Comparison of ENCODE assay signal across 1 cellular context in the genomic region with DNA sequence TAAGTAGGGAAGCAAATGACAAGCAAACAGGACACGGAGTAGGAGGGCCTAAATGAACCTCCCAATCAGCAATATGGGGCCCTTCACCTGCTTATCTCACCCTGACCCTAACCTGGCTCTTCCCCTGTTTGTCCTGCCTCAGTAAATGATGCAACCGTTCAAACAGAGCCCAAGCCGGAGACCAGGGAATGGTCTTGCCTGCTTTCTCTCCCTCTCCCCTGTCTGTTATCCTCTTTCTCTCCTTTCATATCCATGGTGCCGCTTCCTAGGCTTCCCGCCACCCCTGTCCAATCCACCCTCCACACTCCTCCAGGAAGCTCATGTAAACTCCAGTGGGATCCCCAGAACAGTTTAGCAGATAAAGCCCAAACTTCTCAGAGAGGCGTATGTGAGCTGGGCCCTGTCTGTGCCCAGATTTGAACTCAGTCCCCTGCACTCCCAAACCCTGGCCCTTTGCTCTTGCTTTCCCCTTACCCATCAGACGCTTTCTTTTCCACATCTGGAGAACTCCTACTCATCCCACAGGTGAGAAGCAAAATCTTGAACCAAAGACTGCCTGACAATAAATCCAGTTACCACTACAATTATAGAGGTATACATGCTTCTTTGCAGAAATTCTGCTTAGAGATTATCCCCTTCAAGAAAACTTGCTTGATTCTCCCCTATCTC.
TF ChIP-seq lines count a peak whose summit lies in the region.

No MANE protein-coding gene starts in this region.

TF ChIP-seq in K562, 482 proteins besides CTCF, POLR2A, EP300 and RAD21 (continued from another document and continues in another):
- TF ChIP-seq, protein P1, sequence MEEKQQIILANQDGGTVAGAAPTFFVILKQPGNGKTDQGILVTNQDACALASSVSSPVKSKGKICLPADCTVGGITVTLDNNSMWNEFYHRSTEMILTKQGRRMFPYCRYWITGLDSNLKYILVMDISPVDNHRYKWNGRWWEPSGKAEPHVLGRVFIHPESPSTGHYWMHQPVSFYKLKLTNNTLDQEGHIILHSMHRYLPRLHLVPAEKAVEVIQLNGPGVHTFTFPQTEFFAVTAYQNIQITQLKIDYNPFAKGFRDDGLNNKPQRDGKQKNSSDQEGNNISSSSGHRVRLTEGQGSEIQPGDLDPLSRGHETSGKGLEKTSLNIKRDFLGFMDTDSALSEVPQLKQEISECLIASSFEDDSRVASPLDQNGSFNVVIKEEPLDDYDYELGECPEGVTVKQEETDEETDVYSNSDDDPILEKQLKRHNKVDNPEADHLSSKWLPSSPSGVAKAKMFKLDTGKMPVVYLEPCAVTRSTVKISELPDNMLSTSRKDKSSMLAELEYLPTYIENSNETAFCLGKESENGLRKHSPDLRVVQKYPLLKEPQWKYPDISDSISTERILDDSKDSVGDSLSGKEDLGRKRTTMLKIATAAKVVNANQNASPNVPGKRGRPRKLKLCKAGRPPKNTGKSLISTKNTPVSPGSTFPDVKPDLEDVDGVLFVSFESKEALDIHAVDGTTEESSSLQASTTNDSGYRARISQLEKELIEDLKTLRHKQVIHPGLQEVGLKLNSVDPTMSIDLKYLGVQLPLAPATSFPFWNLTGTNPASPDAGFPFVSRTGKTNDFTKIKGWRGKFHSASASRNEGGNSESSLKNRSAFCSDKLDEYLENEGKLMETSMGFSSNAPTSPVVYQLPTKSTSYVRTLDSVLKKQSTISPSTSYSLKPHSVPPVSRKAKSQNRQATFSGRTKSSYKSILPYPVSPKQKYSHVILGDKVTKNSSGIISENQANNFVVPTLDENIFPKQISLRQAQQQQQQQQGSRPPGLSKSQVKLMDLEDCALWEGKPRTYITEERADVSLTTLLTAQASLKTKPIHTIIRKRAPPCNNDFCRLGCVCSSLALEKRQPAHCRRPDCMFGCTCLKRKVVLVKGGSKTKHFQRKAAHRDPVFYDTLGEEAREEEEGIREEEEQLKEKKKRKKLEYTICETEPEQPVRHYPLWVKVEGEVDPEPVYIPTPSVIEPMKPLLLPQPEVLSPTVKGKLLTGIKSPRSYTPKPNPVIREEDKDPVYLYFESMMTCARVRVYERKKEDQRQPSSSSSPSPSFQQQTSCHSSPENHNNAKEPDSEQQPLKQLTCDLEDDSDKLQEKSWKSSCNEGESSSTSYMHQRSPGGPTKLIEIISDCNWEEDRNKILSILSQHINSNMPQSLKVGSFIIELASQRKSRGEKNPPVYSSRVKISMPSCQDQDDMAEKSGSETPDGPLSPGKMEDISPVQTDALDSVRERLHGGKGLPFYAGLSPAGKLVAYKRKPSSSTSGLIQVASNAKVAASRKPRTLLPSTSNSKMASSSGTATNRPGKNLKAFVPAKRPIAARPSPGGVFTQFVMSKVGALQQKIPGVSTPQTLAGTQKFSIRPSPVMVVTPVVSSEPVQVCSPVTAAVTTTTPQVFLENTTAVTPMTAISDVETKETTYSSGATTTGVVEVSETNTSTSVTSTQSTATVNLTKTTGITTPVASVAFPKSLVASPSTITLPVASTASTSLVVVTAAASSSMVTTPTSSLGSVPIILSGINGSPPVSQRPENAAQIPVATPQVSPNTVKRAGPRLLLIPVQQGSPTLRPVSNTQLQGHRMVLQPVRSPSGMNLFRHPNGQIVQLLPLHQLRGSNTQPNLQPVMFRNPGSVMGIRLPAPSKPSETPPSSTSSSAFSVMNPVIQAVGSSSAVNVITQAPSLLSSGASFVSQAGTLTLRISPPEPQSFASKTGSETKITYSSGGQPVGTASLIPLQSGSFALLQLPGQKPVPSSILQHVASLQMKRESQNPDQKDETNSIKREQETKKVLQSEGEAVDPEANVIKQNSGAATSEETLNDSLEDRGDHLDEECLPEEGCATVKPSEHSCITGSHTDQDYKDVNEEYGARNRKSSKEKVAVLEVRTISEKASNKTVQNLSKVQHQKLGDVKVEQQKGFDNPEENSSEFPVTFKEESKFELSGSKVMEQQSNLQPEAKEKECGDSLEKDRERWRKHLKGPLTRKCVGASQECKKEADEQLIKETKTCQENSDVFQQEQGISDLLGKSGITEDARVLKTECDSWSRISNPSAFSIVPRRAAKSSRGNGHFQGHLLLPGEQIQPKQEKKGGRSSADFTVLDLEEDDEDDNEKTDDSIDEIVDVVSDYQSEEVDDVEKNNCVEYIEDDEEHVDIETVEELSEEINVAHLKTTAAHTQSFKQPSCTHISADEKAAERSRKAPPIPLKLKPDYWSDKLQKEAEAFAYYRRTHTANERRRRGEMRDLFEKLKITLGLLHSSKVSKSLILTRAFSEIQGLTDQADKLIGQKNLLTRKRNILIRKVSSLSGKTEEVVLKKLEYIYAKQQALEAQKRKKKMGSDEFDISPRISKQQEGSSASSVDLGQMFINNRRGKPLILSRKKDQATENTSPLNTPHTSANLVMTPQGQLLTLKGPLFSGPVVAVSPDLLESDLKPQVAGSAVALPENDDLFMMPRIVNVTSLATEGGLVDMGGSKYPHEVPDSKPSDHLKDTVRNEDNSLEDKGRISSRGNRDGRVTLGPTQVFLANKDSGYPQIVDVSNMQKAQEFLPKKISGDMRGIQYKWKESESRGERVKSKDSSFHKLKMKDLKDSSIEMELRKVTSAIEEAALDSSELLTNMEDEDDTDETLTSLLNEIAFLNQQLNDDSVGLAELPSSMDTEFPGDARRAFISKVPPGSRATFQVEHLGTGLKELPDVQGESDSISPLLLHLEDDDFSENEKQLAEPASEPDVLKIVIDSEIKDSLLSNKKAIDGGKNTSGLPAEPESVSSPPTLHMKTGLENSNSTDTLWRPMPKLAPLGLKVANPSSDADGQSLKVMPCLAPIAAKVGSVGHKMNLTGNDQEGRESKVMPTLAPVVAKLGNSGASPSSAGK (IDR thresholded peaks at IDR 0.05) = peak; percentile 30
- TF ChIP-seq NCOA2 (IDR thresholded peaks at IDR 0.05; ENCODE audit: partially characterized antibody in 2 of 2) (no peak), RB1 (IDR thresholded peaks at IDR 0.05; ENCODE audit: low read depth) (no peak), WHSC1 (IDR thresholded peaks at IDR 0.05; ENCODE audit: low read length) (no peak), HOXB6 (CRISPR knock-in tag; IDR thresholded peaks at IDR 0.05; ENCODE audit: borderline replicate concordance) (no peak), SIN3B (IDR thresholded peaks at IDR 0.05; ENCODE audit: low read depth) (no peak), CREB1 (IDR thresholded peaks at IDR 0.05) (no peak), CREB1 (CRISPR knock-in tag; IDR thresholded peaks at IDR 0.05) (no peak), EWSR1 (IDR thresholded peaks at IDR 0.05; ENCODE audit: borderline replicate concordance, low read depth, partially characterized antibody) (no peak), ZNF551 (CRISPR knock-in tag; IDR thresholded peaks at IDR 0.05) (no peak), JUN (IDR thresholded peaks at IDR 0.05; ENCODE audit: borderline replicate concordance, low read depth, low read length) (peak; percentile 46; the same call in 1 of the 2 replicates), JUN (CRISPR knock-in tag; IDR thresholded peaks at IDR 0.05; ENCODE audit: borderline replicate concordance) (no peak), ZNF57 (CRISPR knock-in tag; IDR thresholded peaks at IDR 0.05) (no peak), ZSCAN29 (IDR thresholded peaks at IDR 0.05) (no peak), RBM15 (IDR thresholded peaks at IDR 0.05; ENCODE audit: insufficient read depth, low read length) (no peak), FOXJ3 (CRISPR knock-in tag; IDR thresholded peaks at IDR 0.05) (no peak), IFI16 (CRISPR knock-in tag; IDR thresholded peaks at IDR 0.05) (no peak), ESRRB (CRISPR knock-in tag; IDR thresholded peaks at IDR 0.05; ENCODE audit: borderline replicate concordance) (no peak), KDM5B (IDR thresholded peaks at IDR 0.05; ENCODE audit: insufficient replicate concordance, low read depth, low read length) (no peak), CBX2 (IDR thresholded peaks at IDR 0.05; ENCODE audit: insufficient read depth, low read length, poor library complexity, severe bottlenecking) (no peak), TCF7 (IDR thresholded peaks at IDR 0.05; ENCODE audit: borderline replicate concordance) (no peak), ZKSCAN8 (CRISPR knock-in tag; IDR thresholded peaks at IDR 0.05) (no peak), FOS (IDR thresholded peaks at IDR 0.05; ENCODE audit: extremely low read depth, insufficient read length) (no peak), TAF1 (IDR thresholded peaks at IDR 0.05; ENCODE audit: control insufficient read depth, extremely low read depth, insufficient read depth, low read length, severe bottlenecking) (no peak), PML (IDR thresholded peaks at IDR 0.05; ENCODE audit: low read length) (no peak), BACH1 (tag; IDR thresholded peaks at IDR 0.05) (0 out of 2 replicates have a peak, but pooled peaks have one; percentile 27), ZNF589 (CRISPR knock-in tag; IDR thresholded peaks at IDR 0.05; ENCODE audit: low read depth) (no peak), HCFC1 (IDR thresholded peaks at IDR 0.05; ENCODE audit: low read depth, low read length) (no peak), ZNF253 (CRISPR knock-in tag; conservative IDR thresholded peaks at IDR 0.05) (no peak), SMAD2 (IDR thresholded peaks at IDR 0.05; ENCODE audit: low read depth, low read length) (no peak), ELF4 (CRISPR knock-in tag; IDR thresholded peaks at IDR 0.05) (no peak), ZNF79 (CRISPR knock-in tag; IDR thresholded peaks at IDR 0.05; ENCODE audit: low read depth) (no peak), ETV6 (IDR thresholded peaks at IDR 0.05; ENCODE audit: borderline replicate concordance in 1 of 2, low read depth in 2 of 2, low read length in 1 of 2) (no peak), ETV6 (CRISPR knock-in tag; IDR thresholded peaks at IDR 0.05; ENCODE audit: borderline replicate concordance) (no peak), ZNF583 (CRISPR knock-in tag; IDR thresholded peaks at IDR 0.05) (no peak; the same call in 1 of the 2 replicates), ZNF444 (CRISPR knock-in tag; IDR thresholded peaks at IDR 0.05) (no peak), MYC (IDR thresholded peaks at IDR 0.05; ENCODE audit: low read depth, low read length) (peak; percentile 53; the same call in 1 of the 2 replicates), MYC (CRISPR knock-in tag; IDR thresholded peaks at IDR 0.05; ENCODE audit: borderline replicate concordance, low read depth) (no peak)
- TF ChIP-seq, protein P2, sequence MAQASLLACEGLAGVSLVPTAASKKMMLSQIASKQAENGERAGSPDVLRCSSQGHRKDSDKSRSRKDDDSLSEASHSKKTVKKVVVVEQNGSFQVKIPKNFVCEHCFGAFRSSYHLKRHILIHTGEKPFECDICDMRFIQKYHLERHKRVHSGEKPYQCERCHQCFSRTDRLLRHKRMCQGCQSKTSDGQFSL (CRISPR knock-in tag; IDR thresholded peaks at IDR 0.05) = no peak
- TF ChIP-seq, protein P2 (tag; IDR thresholded peaks at IDR 0.05) = no peak
- TF ChIP-seq, protein P3, sequence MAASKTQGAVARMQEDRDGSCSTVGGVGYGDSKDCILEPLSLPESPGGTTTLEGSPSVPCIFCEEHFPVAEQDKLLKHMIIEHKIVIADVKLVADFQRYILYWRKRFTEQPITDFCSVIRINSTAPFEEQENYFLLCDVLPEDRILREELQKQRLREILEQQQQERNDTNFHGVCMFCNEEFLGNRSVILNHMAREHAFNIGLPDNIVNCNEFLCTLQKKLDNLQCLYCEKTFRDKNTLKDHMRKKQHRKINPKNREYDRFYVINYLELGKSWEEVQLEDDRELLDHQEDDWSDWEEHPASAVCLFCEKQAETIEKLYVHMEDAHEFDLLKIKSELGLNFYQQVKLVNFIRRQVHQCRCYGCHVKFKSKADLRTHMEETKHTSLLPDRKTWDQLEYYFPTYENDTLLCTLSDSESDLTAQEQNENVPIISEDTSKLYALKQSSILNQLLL (CRISPR knock-in tag; IDR thresholded peaks at IDR 0.05; ENCODE audit: borderline replicate concordance) = no peak
- TF ChIP-seq, protein P4, sequence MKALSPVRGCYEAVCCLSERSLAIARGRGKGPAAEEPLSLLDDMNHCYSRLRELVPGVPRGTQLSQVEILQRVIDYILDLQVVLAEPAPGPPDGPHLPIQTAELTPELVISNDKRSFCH (CRISPR knock-in tag; IDR thresholded peaks at IDR 0.05) = no peak
- TF ChIP-seq, protein P4 (tag; IDR thresholded peaks at IDR 0.05) = no peak
- TF ChIP-seq, protein P5, sequence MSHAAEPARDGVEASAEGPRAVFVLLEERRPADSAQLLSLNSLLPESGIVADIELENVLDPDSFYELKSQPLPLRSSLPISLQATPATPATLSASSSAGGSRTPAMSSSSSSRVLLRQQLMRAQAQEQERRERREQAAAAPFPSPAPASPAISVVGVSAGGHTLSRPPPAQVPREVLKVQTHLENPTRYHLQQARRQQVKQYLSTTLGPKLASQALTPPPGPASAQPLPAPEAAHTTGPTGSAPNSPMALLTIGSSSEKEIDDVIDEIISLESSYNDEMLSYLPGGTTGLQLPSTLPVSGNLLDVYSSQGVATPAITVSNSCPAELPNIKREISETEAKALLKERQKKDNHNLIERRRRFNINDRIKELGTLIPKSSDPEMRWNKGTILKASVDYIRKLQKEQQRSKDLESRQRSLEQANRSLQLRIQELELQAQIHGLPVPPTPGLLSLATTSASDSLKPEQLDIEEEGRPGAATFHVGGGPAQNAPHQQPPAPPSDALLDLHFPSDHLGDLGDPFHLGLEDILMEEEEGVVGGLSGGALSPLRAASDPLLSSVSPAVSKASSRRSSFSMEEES (CRISPR knock-in tag; IDR thresholded peaks at IDR 0.05) = no peak
- TF ChIP-seq, protein P6, sequence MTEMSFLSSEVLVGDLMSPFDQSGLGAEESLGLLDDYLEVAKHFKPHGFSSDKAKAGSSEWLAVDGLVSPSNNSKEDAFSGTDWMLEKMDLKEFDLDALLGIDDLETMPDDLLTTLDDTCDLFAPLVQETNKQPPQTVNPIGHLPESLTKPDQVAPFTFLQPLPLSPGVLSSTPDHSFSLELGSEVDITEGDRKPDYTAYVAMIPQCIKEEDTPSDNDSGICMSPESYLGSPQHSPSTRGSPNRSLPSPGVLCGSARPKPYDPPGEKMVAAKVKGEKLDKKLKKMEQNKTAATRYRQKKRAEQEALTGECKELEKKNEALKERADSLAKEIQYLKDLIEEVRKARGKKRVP (CRISPR knock-in tag; IDR thresholded peaks at IDR 0.05) = peak; percentile 84
- TF ChIP-seq, protein P7, sequence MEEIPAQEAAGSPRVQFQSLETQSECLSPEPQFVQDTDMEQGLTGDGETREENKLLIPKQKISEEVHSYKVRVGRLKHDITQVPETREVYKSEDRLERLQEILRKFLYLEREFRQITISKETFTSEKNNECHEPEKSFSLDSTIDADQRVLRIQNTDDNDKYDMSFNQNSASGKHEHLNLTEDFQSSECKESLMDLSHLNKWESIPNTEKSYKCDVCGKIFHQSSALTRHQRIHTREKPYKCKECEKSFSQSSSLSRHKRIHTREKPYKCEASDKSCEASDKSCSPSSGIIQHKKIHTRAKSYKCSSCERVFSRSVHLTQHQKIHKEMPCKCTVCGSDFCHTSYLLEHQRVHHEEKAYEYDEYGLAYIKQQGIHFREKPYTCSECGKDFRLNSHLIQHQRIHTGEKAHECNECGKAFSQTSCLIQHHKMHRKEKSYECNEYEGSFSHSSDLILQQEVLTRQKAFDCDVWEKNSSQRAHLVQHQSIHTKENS (CRISPR knock-in tag; IDR thresholded peaks at IDR 0.05) = no peak
